26 cellular contexts compared by ENCODE assay signal in genomic region chrX:13499736-13500135, GRCh38.
"Had no signal": no experiment of that assay in that cellular context is flagged by ENCODE, and none has a peak within 500 bp of the region (broad histone marks: within the 10 kb centered on the region; RNA-seq: fewer than 3 reads in every experiment).

No MANE protein-coding gene starts in this region.

- H3K4me3 ChIP-seq: gastrocnemius medialis, heart right ventricle, left lung, mucosa of descending colon, pancreas, right lobe of liver, thoracic aorta, tibial nerve, upper lobe of left lung had no signal

- H3K27me3 ChIP-seq: gastrocnemius medialis, neutrophil, right lobe of liver, upper lobe of left lung had no signal

- H3K36me3 ChIP-seq: gastrocnemius medialis, heart right ventricle, left lung, neutrophil, pancreas, right lobe of liver, thoracic aorta, tibial nerve, upper lobe of left lung had no signal

- DNase-seq: effector CD8-positive, alpha-beta T cell; endodermal cell; foreskin fibroblast; gastrocnemius medialis; heart right ventricle; hippocampal formation; left cardiac atrium; left lung; mesenchymal stem cell; mucosa of descending colon; naive B cell; pancreas; right lobe of liver; small intestine; stimulated activated CD4-positive, alpha-beta T cell treated with anti-CD3 and anti-CD28 coated beads, Interleukin-15, amount 100 ng/mL, for 24 hours; stimulated activated CD4-positive, alpha-beta T cell treated with anti-CD3 and anti-CD28 coated beads, Interleukin-2, amount 100 ng/mL, for 48 hours; stimulated activated naive B cell treated with anti-CD40 and anti-IgM and Interleukin-4, amounts not matched to agents 10 μg/mL and 1 μg/mL and 100 μg/mL, for 72 hours; upper lobe of left lung had no signal

- ATAC-seq: esophagus mucosa; gastrocnemius medialis; heart right ventricle; left cardiac atrium; left lung; mucosa of descending colon; natural killer cell treated with Interleukin-12 subunit alpha and Interleukin-12 subunit beta and Interleukin-15 and Interleukin-18, amount 100 ng/mL, for 72 hours; pancreas; right lobe of liver; stimulated activated naive B cell treated with anti-CD40 and anti-IgM and Interleukin-4, amounts not matched to agents 10 μg/mL and 1 μg/mL and 100 μg/mL, for 72 hours had no signal

- H3K27ac ChIP-seq: epithelial cell of prostate, gastrocnemius medialis, heart right ventricle, left lung, neutrophil, pancreas, right lobe of liver, thoracic aorta, tibial nerve, upper lobe of left lung had no signal

- FAIRE-seq: islet of Langerhans, pancreas, small intestine, urothelium cell line had no signal

- H3K9me3 ChIP-seq: gastrocnemius medialis, heart right ventricle, left lung, mucosa of descending colon, neutrophil, pancreas, right lobe of liver, thoracic aorta, tibial nerve, upper lobe of left lung had no signal

- H3K4me1 ChIP-seq: gastrocnemius medialis, heart right ventricle, left lung, pancreas, tibial nerve, upper lobe of left lung had no signal
